ENCODE assay signal across 6 cellular contexts in the genomic region with DNA sequence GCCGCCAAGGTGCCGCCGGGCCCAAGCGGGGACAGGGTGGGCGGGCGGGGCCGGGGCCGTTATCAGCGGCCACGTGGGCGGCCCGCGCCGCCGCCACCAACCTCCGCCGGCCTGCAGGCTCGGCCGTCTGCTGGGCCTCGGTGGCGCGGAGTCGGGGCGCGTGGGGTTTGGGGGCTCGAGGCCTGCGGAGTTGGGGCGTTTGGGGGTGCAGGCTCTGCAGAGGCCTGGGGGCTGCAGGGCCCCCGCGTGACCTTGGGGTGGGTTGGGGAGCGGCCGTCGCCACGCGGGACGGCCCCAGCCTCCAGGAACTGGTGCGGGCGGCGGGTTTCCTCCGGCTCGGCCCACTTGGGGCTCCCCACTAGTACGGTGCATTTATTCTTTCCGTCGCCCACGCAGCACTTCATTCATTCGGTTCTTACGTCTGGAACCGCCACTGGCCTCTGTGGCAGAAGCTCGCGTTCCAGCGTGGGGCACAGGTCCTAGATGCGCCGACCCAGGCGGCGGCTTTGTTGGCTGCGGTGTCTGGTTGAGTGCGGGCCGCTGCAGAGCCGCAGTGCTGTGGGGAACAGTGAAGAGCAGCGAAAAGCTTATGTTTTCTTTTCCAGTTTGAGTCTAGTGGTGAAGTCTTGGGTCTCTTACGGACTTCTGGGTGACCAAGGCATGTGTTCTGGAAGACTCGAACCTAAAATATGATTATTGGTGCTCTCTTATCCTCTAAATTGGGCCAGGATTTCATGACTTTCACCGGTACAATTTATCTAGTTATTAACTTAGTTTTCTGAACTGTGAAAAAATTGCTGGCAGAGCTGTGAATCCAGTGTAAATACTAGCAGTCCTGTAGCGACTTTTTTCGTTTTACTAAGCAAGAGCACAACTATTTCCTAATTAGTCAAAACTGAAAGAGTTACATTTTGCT. TPM values are rescaled to one million over a fixed set of nuclear protein-coding genes. Genes with fewer than 3 reads are reported as not detected.
DNase-seq lines count a peak whose midpoint lies in the region; ATAC-seq and TF ChIP-seq lines count a peak whose summit lies in the region.

No MANE protein-coding gene starts in this region.

- peak; percentile 30 to 64 (median 36) for DNase-seq in CD4-positive, CD25-positive, alpha-beta regulatory T cell
- DNase-seq in activated CD4-positive, CD25-positive, alpha-beta regulatory T cell treated with anti-CD3 and anti-CD28 coated beads, Interleukin-2, amount 50 U/mL, for 72 hours, result peak; percentile 74
- DNase-seq in fibroblast of pulmonary artery (ENCODE audit: low read depth) (peak; percentile 14), NCI-H2107 (lab: John Stamatoyannopoulos, UW) (no peak)
- peak; percentile 84 to 86 for DNase-seq in stimulated activated CD4-positive, alpha-beta T cell treated with anti-CD3 and anti-CD28 coated beads, Interleukin-2, amount 100 ng/mL, for 24 hours

- H3K9me3 Mint-ChIP-seq in CD4-positive, CD25-positive, alpha-beta regulatory T cell, result peaks cover 0 to 2% (median 0%) of the 10 kb centered on the region in 7 donors

- peak overlapping the region; percentile 86 to 95 (median 89) for H3K4me3 Mint-ChIP-seq in CD4-positive, CD25-positive, alpha-beta regulatory T cell

- H3K27ac ChIP-seq in CD4-positive, CD25-positive, alpha-beta regulatory T cell (ENCODE audit: insufficient read depth, low read length, poor library complexity, severe bottlenecking), result peak overlapping the region; percentile 84

- H3K4me1 ChIP-seq in CD4-positive, CD25-positive, alpha-beta regulatory T cell (ENCODE audit: control insufficient read depth, insufficient read depth, low read length, poor library complexity, severe bottlenecking), result peaks cover 46% of the 10 kb centered on the region

- ATAC-seq in CD4-positive, CD25-positive, alpha-beta regulatory T cell (ENCODE audit: low read depth in 2 of 2), result peak; percentile 3 to 8
- peak; percentile 16 for ATAC-seq in HG02623 (IDR thresholded peaks at IDR 0.05; ENCODE audit: unreplicated experiment)

- H3K27me3 ChIP-seq in CD4-positive, CD25-positive, alpha-beta regulatory T cell (ENCODE audit: control insufficient read depth, insufficient read depth, low read length), result no peaks in the 10 kb centered on the region

- no peak for TF ChIP-seq CTCF in fibroblast of pulmonary artery (IDR thresholded peaks at IDR 0.05; ENCODE audit: low read length, missing control alignments)

- no peaks in the 10 kb centered on the region for H3K27me3 Mint-ChIP-seq in CD4-positive, CD25-positive, alpha-beta regulatory T cell

- peaks cover 8% of the 10 kb centered on the region for H3K36me3 Mint-ChIP-seq in CD4-positive, CD25-positive, alpha-beta regulatory T cell

- H3K27ac Mint-ChIP-seq in CD4-positive, CD25-positive, alpha-beta regulatory T cell, result peak overlapping the region; percentile 32 to 87 (median 75)

- H3K9me3 ChIP-seq in CD4-positive, CD25-positive, alpha-beta regulatory T cell (ENCODE audit: control insufficient read depth in 2 of 2, low read length in 2 of 2), result no peaks in the 10 kb centered on the region

- H3K4me3 ChIP-seq in CD4-positive, CD25-positive, alpha-beta regulatory T cell (ENCODE audit: low read depth, low read length), result peak overlapping the region; percentile 84
- H3K4me3 ChIP-seq in fibroblast of pulmonary artery (replicated peaks; ENCODE audit: low read depth, low read length), result peak overlapping the region; percentile 76

- H3K36me3 ChIP-seq in CD4-positive, CD25-positive, alpha-beta regulatory T cell (ENCODE audit: control insufficient read depth, insufficient read depth, low read length), result peaks cover 46% of the 10 kb centered on the region

- peaks cover 0 to 61% (median 22%) of the 10 kb centered on the region in 4 donors for H3K4me1 Mint-ChIP-seq in CD4-positive, CD25-positive, alpha-beta regulatory T cell

RNA-seq across cellular contexts. Expression of a gene that starts 0.9 kb away (rescaled TPM):
- total RNA-seq in CD4-positive, CD25-positive, alpha-beta regulatory T cell, result 75.2 TPM
- 10 to 100 TPM; 24.5 to 30.2 (median 28.1) TPM for polyA plus RNA-seq in CD4-positive, CD25-positive, alpha-beta regulatory T cell

RNA-seq across cellular contexts. Expression of a gene that starts 2.0 kb away (rescaled TPM):
- total RNA-seq in CD4-positive, CD25-positive, alpha-beta regulatory T cell, result 67.2 TPM
- 10 to 100 TPM; 80.7 to 93.9 (median 90.2) TPM for polyA plus RNA-seq in CD4-positive, CD25-positive, alpha-beta regulatory T cell

RNA-seq across cellular contexts. Expression of a gene that starts 13.7 kb away (rescaled TPM):
- total RNA-seq in CD4-positive, CD25-positive, alpha-beta regulatory T cell, result 76.7 TPM
- polyA plus RNA-seq in CD4-positive, CD25-positive, alpha-beta regulatory T cell, result 1 to 10 TPM; 1.2 to 4.3 (median 1.6) TPM

RNA-seq across cellular contexts. Expression of a gene that starts 32.9 kb away (rescaled TPM):
- 0.44 TPM for total RNA-seq in CD4-positive, CD25-positive, alpha-beta regulatory T cell
- not detected for polyA plus RNA-seq in CD4-positive, CD25-positive, alpha-beta regulatory T cell

RNA-seq across cellular contexts. Expression of a gene that starts 37.9 kb away (rescaled TPM):
- total RNA-seq in CD4-positive, CD25-positive, alpha-beta regulatory T cell, result 41.1 TPM
- polyA plus RNA-seq in CD4-positive, CD25-positive, alpha-beta regulatory T cell, result 1 to 10 TPM; 2.7 to 6.6 (median 4.5) TPM
